ENCODE assay signal across 8 cellular contexts in genomic region chr7:32074787-32075570, GRCh38.
"Had no signal": no experiment of that assay in that cellular context is flagged by ENCODE, and none has a peak within 500 bp of the region (broad histone marks: within the 10 kb centered on the region; RNA-seq: fewer than 3 reads in every experiment).

No MANE protein-coding gene starts in this region.

- ATAC-seq: effector memory CD8-positive, alpha-beta T cell; gastrocnemius medialis had no signal

- DNase-seq: activated CD4-positive, alpha-beta T cell treated with anti-CD3 and anti-CD28 coated beads, Interleukin-2, amount 50 U/mL, for 48 hours; activated gamma-delta T cell; activated T-cell treated with anti-CD3 and anti-CD28 coated beads, Interleukin-2, amount 50 U/mL, for 48 hours; effector memory CD8-positive, alpha-beta T cell; gastrocnemius medialis; retina; SW 1271; transverse colon had no signal
